Comparison of ENCODE assay signal across 1 cellular context in genomic region chr19:20422216-20422615, GRCh38.
TF ChIP-seq lines count a peak whose summit lies in the region.

No MANE protein-coding gene starts in this region.

TF ChIP-seq in GM23338, 12 proteins besides CTCF, POLR2A, EP300 and RAD21 (continued from another document):
- TF ChIP-seq ZNF462 (CRISPR knock-in tag; IDR thresholded peaks at IDR 0.05) (no peak), EZH2 (IDR thresholded peaks at IDR 0.05; ENCODE audit: low read depth, unreplicated experiment) (no peak), ZNF114 (CRISPR knock-in tag; IDR thresholded peaks at IDR 0.05) (no peak)
